Comparison of ENCODE assay signal across 33 cellular contexts in the genomic region with DNA sequence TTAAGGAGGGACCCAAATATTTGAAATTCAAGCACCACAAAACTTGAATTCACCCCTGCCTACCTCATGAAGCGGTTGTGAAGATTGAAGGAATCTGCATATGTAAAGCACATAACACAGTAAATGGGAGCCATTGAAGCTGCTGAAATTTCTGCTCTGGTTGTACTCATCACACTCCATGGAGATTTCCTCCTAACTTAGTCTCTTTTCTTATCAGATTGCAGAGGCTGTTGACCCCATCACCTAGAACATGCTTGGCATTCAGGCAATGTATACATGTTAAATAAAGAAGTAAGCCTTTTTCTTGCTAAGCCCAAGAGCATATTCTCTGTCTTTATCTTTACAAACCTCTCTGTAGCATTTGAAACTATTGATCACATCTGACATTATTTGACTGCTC.
"Had no signal": no experiment of that assay in that cellular context is flagged by ENCODE, and none has a peak within 500 bp of the region (broad histone marks: within the 10 kb centered on the region; RNA-seq: fewer than 3 reads in every experiment).

No MANE protein-coding gene starts in this region.

- H3K4me1 ChIP-seq: adrenal gland, body of pancreas, breast epithelium had no signal

- H3K36me3 Mint-ChIP-seq: activated CD4-positive, alpha-beta memory T cell treated with anti-CD3 and anti-CD28 coated beads for 36 hours; activated naive CD4-positive, alpha-beta T cell treated with anti-CD3 and anti-CD28 coated beads, Interleukin-2, amount 50 U/mL, for 72 hours; activated naive CD8-positive, alpha-beta T cell treated with anti-CD3 and anti-CD28 coated beads for 36 hours had no signal

- H3K9me3 Mint-ChIP-seq: activated B cell treated with CpG ODN at 0.5 μM for 24 hours; activated CD4-positive, alpha-beta memory T cell treated with anti-CD3 and anti-CD28 coated beads for 36 hours; activated CD8-positive, alpha-beta T cell treated with anti-CD3 and anti-CD28 coated beads for 36 hours; activated naive CD4-positive, alpha-beta T cell treated with anti-CD3 and anti-CD28 coated beads for 36 hours; activated naive CD4-positive, alpha-beta T cell treated with anti-CD3 and anti-CD28 coated beads, Interleukin-2, amount 50 U/mL, for 72 hours; activated T-cell treated with anti-CD3 and anti-CD28 coated beads, Interleukin-2, amount 50 U/mL, for 4 hours; activated T-helper 1 cell treated with anti-CD3 and anti-CD28 coated beads, Interleukin-12 subunit alpha, Interleukin-12 subunit beta, Interleukin-2, Interleukin-4 antibody, amounts not matched to agents 30 ng/mL and 10 ng/mL and 1 ng/mL, durations not matched to agents 14 hours and 24 hours and 36 hours; activated T-helper 17 cell treated with anti-CD3 and anti-CD28 coated beads, Interleukin-2, amount 50 U/mL, for 72 hours; T-helper 1 cell treated with Interleukin-12 subunit alpha and Interleukin-12 subunit beta and Interleukin-4 antibody, amounts not matched to agents 30 μg/mL and 1 μg/mL, for 36 hours; T-helper 2 cell treated with Interferon-gamma antibody and Interleukin-4, amounts not matched to agents 5 μg/mL and 100 μg/mL, for 36 hours had no signal

- H3K36me3 ChIP-seq: adrenal gland, brain microvascular endothelial cell, WERI-Rb-1 had no signal

- ATAC-seq: activated CD8-positive, alpha-beta T cell treated with anti-CD3 and anti-CD28 coated beads for 36 hours; activated naive CD4-positive, alpha-beta T cell treated with anti-CD3 and anti-CD28 coated beads, Interleukin-2, amount 50 U/mL, for 72 hours; activated T-cell treated with anti-CD3 and anti-CD28 coated beads, Interleukin-2, amount 50 U/mL, for 4 hours; activated T-cell treated with anti-CD3 and anti-CD28 coated beads, Interleukin-2, amount 50 U/mL, for 72 hours; activated T-helper 17 cell treated with anti-CD3 and anti-CD28 coated beads, Interleukin-2, amount 50 U/mL, for 72 hours; body of pancreas had no signal

- DNase-seq: activated B cell treated with CpG ODN at 0.5 μM for 24 hours; activated CD4-positive, alpha-beta memory T cell treated with anti-CD3 and anti-CD28 coated beads for 36 hours; activated CD4-positive, alpha-beta T cell treated with anti-CD3 and anti-CD28 coated beads for 48 hours; activated CD4-positive, alpha-beta T cell treated with anti-CD3 and anti-CD28 coated beads, Interleukin-2, amount 50 U/mL, for 1 hour; activated CD4-positive, alpha-beta T cell treated with anti-CD3 and anti-CD28 coated beads, Interleukin-2, amount 50 U/mL, for 4 hours; activated CD4-positive, CD25-positive, alpha-beta regulatory T cell treated with anti-CD3 and anti-CD28 coated beads, Interleukin-2, amount 50 U/mL, for 72 hours; activated CD8-positive, alpha-beta memory T cell treated with anti-CD3 and anti-CD28 coated beads, Interleukin-2, amount 50 U/mL, for 4 hours; activated CD8-positive, alpha-beta T cell treated with anti-CD3 and anti-CD28 coated beads for 36 hours; activated effector memory CD4-positive, alpha-beta T cell treated with anti-CD3 and anti-CD28 coated beads, Interleukin-2, amount 50 U/mL, for 16 hours; activated gamma-delta T cell treated with Interleukin-2 at 50 U/mL for 16 hours; activated naive CD4-positive, alpha-beta T cell; activated naive CD4-positive, alpha-beta T cell treated with anti-CD3 and anti-CD28 coated beads for 36 hours; activated naive CD4-positive, alpha-beta T cell treated with anti-CD3 and anti-CD28 coated beads, Interleukin-2, amount 50 U/mL, for 16 hours; activated naive CD8-positive, alpha-beta T cell treated with anti-CD3 and anti-CD28 coated beads for 36 hours; activated T-cell treated with anti-CD3 and anti-CD28 coated beads for 4 hours; activated T-cell treated with anti-CD3 and anti-CD28 coated beads, Interleukin-2, amount 50 U/mL, for 1 hour; activated T-cell treated with anti-CD3 and anti-CD28 coated beads, Interleukin-2, amount 50 U/mL, for 4 hours; activated T-cell treated with anti-CD3 and anti-CD28 coated beads, Interleukin-2, amount 50 U/mL, for 72 hours; adrenal gland; amniotic stem cell; aorta; body of pancreas; brain microvascular endothelial cell; central memory CD4-positive, alpha-beta T cell; T-helper 1 cell; T-helper 9 cell; WERI-Rb-1 had no signal

- H3K4me3 Mint-ChIP-seq: activated B cell treated with CpG ODN at 0.5 μM for 24 hours; activated CD4-positive, alpha-beta memory T cell treated with anti-CD3 and anti-CD28 coated beads for 36 hours; activated CD8-positive, alpha-beta T cell treated with anti-CD3 and anti-CD28 coated beads for 36 hours; activated naive CD4-positive, alpha-beta T cell treated with anti-CD3 and anti-CD28 coated beads for 36 hours; activated naive CD8-positive, alpha-beta T cell treated with anti-CD3 and anti-CD28 coated beads for 36 hours; activated T-cell treated with anti-CD3 and anti-CD28 coated beads, Interleukin-2, amount 50 U/mL, for 4 hours; activated T-cell treated with anti-CD3 and anti-CD28 coated beads, Interleukin-2, amount 50 U/mL, for 72 hours; activated T-helper 1 cell treated with anti-CD3 and anti-CD28 coated beads, Interleukin-12 subunit alpha, Interleukin-12 subunit beta, Interleukin-2, Interleukin-4 antibody, amounts not matched to agents 30 ng/mL and 10 ng/mL and 1 ng/mL, durations not matched to agents 14 hours and 24 hours and 36 hours; activated T-helper 17 cell treated with anti-CD3 and anti-CD28 coated beads, Interleukin-2, amount 50 U/mL, for 72 hours; T-helper 1 cell treated with Interleukin-12 subunit alpha and Interleukin-12 subunit beta and Interleukin-4 antibody, amounts not matched to agents 30 μg/mL and 1 μg/mL, for 36 hours; T-helper 2 cell treated with Interferon-gamma antibody and Interleukin-4, amounts not matched to agents 5 μg/mL and 100 μg/mL, for 36 hours had no signal

- H3K4me1 Mint-ChIP-seq: activated B cell treated with CpG ODN at 0.5 μM for 24 hours had no signal

- H3K27me3 Mint-ChIP-seq: activated B cell treated with CpG ODN at 0.5 μM for 24 hours; activated CD4-positive, alpha-beta memory T cell treated with anti-CD3 and anti-CD28 coated beads for 36 hours; activated CD8-positive, alpha-beta T cell treated with anti-CD3 and anti-CD28 coated beads for 36 hours; activated naive CD8-positive, alpha-beta T cell treated with anti-CD3 and anti-CD28 coated beads for 36 hours; activated T-helper 17 cell treated with anti-CD3 and anti-CD28 coated beads, Interleukin-2, amount 50 U/mL, for 72 hours had no signal

- H3K27me3 ChIP-seq: adrenal gland, body of pancreas, brain microvascular endothelial cell, breast epithelium had no signal

- H3K4me3 ChIP-seq: adrenal gland, body of pancreas, breast epithelium had no signal

- H3K27ac Mint-ChIP-seq: activated B cell treated with CpG ODN at 0.5 μM for 24 hours; activated CD4-positive, alpha-beta memory T cell treated with anti-CD3 and anti-CD28 coated beads for 36 hours; activated CD8-positive, alpha-beta T cell treated with anti-CD3 and anti-CD28 coated beads for 36 hours; activated naive CD4-positive, alpha-beta T cell treated with anti-CD3 and anti-CD28 coated beads for 36 hours; activated naive CD4-positive, alpha-beta T cell treated with anti-CD3 and anti-CD28 coated beads, Interleukin-2, amount 50 U/mL, for 72 hours; activated naive CD8-positive, alpha-beta T cell treated with anti-CD3 and anti-CD28 coated beads for 36 hours; activated T-cell treated with anti-CD3 and anti-CD28 coated beads, Interleukin-2, amount 50 U/mL, for 72 hours; activated T-helper 1 cell treated with anti-CD3 and anti-CD28 coated beads, Interleukin-12 subunit alpha, Interleukin-12 subunit beta, Interleukin-2, Interleukin-4 antibody, amounts not matched to agents 30 ng/mL and 10 ng/mL and 1 ng/mL, durations not matched to agents 14 hours and 24 hours and 36 hours; activated T-helper 17 cell treated with anti-CD3 and anti-CD28 coated beads, Interleukin-2, amount 50 U/mL, for 72 hours; T-helper 1 cell treated with Interleukin-12 subunit alpha and Interleukin-12 subunit beta and Interleukin-4 antibody, amounts not matched to agents 30 μg/mL and 1 μg/mL, for 36 hours; T-helper 2 cell treated with Interferon-gamma antibody and Interleukin-4, amounts not matched to agents 5 μg/mL and 100 μg/mL, for 36 hours had no signal

- H3K27ac ChIP-seq: adrenal gland, body of pancreas, brain microvascular endothelial cell, breast epithelium, WERI-Rb-1 had no signal

- H3K9me3 ChIP-seq: adrenal gland, body of pancreas, breast epithelium had no signal
